8 cellular contexts compared by ENCODE assay signal in the genomic region with DNA sequence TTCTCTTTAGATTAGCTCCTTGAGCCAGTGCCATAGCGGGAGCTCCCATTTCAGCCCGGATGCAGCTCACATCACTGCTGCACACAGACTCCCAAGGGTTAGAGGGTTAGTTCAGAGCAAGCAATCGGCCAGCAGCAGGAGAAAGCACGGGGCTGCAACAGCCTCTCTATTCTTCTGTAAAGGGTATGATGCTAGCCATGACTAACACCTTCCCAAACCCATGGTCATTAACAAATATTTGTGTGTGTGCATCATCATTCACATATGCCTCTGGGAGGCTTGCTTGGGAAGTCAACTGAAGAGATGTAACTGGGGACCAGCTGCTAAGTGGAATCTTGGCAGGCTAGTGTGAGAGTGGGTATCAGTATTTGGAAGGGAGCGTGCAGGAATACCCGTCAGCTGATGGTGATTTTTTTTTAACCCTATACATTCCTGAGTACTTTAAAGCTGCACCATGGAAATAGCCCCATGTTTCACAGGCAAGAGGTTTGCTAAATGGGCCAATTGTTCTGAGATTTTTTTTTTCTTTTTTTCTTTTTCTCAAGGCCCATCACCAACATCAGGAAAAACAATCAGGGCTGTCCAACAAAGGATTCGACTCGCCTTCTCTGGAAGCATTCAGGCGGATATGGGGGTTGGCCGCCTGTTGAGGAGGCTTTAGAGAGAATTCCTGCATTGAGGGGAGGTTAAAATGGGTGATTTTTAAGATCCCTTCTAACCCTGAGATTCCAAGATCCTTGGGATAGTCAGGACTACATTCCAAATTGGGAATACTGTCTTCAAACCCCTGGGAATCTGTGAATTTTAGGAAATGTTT. TPM values are rescaled to one million over a fixed set of nuclear protein-coding genes. Genes with fewer than 3 reads are reported as not detected.
DNase-seq lines count a peak whose midpoint lies in the region; ATAC-seq and TF ChIP-seq lines count a peak whose summit lies in the region.

No MANE protein-coding gene starts in this region.

- no peak overlapping the region for H2AFZ ChIP-seq in hepatocyte

- ATAC-seq in sciatic nerve = peak; percentile 97
- ATAC-seq in CD4-positive, alpha-beta T cell (ENCODE audit: poor library complexity) = no peak
- ATAC-seq in GM18861 (IDR thresholded peaks at IDR 0.05; ENCODE audit: unreplicated experiment) = no peak
- no peak for ATAC-seq in HG02610 (IDR thresholded peaks at IDR 0.05; ENCODE audit: unreplicated experiment)

- H3K27ac ChIP-seq in hepatocyte = no peak overlapping the region
- H3K27ac ChIP-seq in CD4-positive, alpha-beta T cell (ENCODE audit: low read depth, low read length) = no peak overlapping the region

- in situ Hi-C loops in astrocyte of the spinal cord (cut with HindIII; ENCODE audit: low sequenced_read_pairs) = no loop called here

- WGBS in hepatocyte (ENCODE audit: low lambda C conversion rate, missing lambda C conversion rate) = 51% methylated on average over 10 of the region's 10 CpGs

- peak overlapping the region; percentile 5 for H3K4me2 ChIP-seq in hepatocyte

- H3K36me3 ChIP-seq in hepatocyte (replicated peaks; ENCODE audit: insufficient read depth, low read depth) = no peaks in the 10 kb centered on the region

- POLR2A ChIA-PET in CD4-positive, alpha-beta T cell (lab: Charles Lee) = no interaction called here

- no peaks in the 10 kb centered on the region for H3K9me3 ChIP-seq in hepatocyte (ENCODE audit: low read depth)
- no peaks in the 10 kb centered on the region for H3K9me3 ChIP-seq in CD4-positive, alpha-beta T cell (ENCODE audit: control insufficient read depth, low read length)

- intact Hi-C loops in sciatic nerve (cut with DNase I) = no loop called here
- intact Hi-C loops in CD4-positive, alpha-beta T cell (cut with DNase I, micrococcal nuclease) = no loop called here

- no peak overlapping the region for H3K27ac Mint-ChIP-seq in CD4-positive, alpha-beta T cell

- H3K4me3 ChIP-seq in astrocyte of the spinal cord (ENCODE audit: low read depth, low read length) (peak overlapping the region; percentile 43), hepatocyte (no peak overlapping the region)

- no peaks in the 10 kb centered on the region for H3K79me2 ChIP-seq in hepatocyte

- DNase-seq in GOT3 (lab: John Stamatoyannopoulos, UW) (peak; percentile 24), astrocyte of the spinal cord (ENCODE audit: low read depth, low spot score) (peak; percentile 98), hepatocyte (ENCODE audit: low spot score) (peak; percentile 45), sciatic nerve (ENCODE audit: low spot score) (peak; percentile 68), NCI-H526 treated with DMSO at 0.1 percent for 48 hours (lab: John Stamatoyannopoulos, UW) (no peak)
- no peak for DNase-seq in CD4-positive, alpha-beta T cell

- H3K4me1 Mint-ChIP-seq in CD4-positive, alpha-beta T cell (ENCODE audit: low read depth) = no peaks in the 10 kb centered on the region

- peaks cover 14% of the 10 kb centered on the region for H3K36me3 Mint-ChIP-seq in CD4-positive, alpha-beta T cell (ENCODE audit: low read depth)

- H3K27me3 ChIP-seq in hepatocyte = no peaks in the 10 kb centered on the region
- H3K27me3 ChIP-seq in CD4-positive, alpha-beta T cell (ENCODE audit: control insufficient read depth, insufficient read depth, low read length) = no peaks in the 10 kb centered on the region

- no peaks in the 10 kb centered on the region for H4K20me1 ChIP-seq in hepatocyte (ENCODE audit: insufficient read depth, poor library complexity, severe bottlenecking)

- H3K4me3 Mint-ChIP-seq in CD4-positive, alpha-beta T cell = no peak overlapping the region

- no peaks in the 10 kb centered on the region for H3K9me2 ChIP-seq in hepatocyte (replicated peaks; ENCODE audit: insufficient read depth)

- H3K27me3 Mint-ChIP-seq in CD4-positive, alpha-beta T cell = no peaks in the 10 kb centered on the region

- no peaks in the 10 kb centered on the region for H3K9me3 Mint-ChIP-seq in CD4-positive, alpha-beta T cell

- CTCF ChIA-PET in CD4-positive, alpha-beta T cell (lab: Charles Lee) = no interaction called here

- no peaks in the 10 kb centered on the region for H3K4me1 ChIP-seq in hepatocyte (ENCODE audit: insufficient read depth)

- TF ChIP-seq CTCF in astrocyte of the spinal cord (IDR thresholded peaks at IDR 0.05; ENCODE audit: low read depth, low read length) = no peak
- TF ChIP-seq CTCF in hepatocyte (IDR thresholded peaks at IDR 0.05; ENCODE audit: poor library complexity) = no peak
- TF ChIP-seq CTCF in CD4-positive, alpha-beta T cell (IDR thresholded peaks at IDR 0.05) = no peak

RNA-seq across cellular contexts. Expression of a gene that starts 33.2 kb away (rescaled TPM):
- total RNA-seq in hepatocyte = 0.72 and 0.83 TPM in 2 replicates
- 0.43 and 0.75 TPM in 2 replicates for polyA plus RNA-seq in hepatocyte
- 1.2 TPM for total RNA-seq in sciatic nerve
- total RNA-seq in CD4-positive, alpha-beta T cell = not detected

RNA-seq across cellular contexts. Expression of a gene that starts 54.3 kb away (rescaled TPM):
- total RNA-seq in hepatocyte (49.4 and 69.7 TPM in 2 replicates), sciatic nerve (57.8 TPM)
- 46.0 and 68.1 TPM in 2 replicates for polyA plus RNA-seq in hepatocyte
- 10 to 100 TPM; 54.8 to 55.9 TPM for total RNA-seq in CD4-positive, alpha-beta T cell

Comparison
In these comparisons a context has a peak if more than half of its experiments do, and no peak if none do; other contexts are left out.
1. DNase-seq: peak in GOT3 (single experiment), astrocyte of the spinal cord (single experiment), hepatocyte (single experiment) and sciatic nerve (single experiment); none in CD4-positive, alpha-beta T cell (0 of 10) and NCI-H526 treated with DMSO at 0.1 percent for 48 hours (single experiment).